In genomic region chr6:161373905-161374451, GRCh38 we compare ENCODE assay signal across 8 cellular contexts.
DNase-seq lines count a peak whose midpoint lies in the region; ATAC-seq and TF ChIP-seq lines count a peak whose summit lies in the region.

No MANE protein-coding gene starts in this region.

- H3K4me3 ChIP-seq in epithelial cell of proximal tubule (ENCODE audit: low read depth, low read length) = no peak overlapping the region

- no peaks in the 10 kb centered on the region for H3K9me3 Mint-ChIP-seq in activated CD8-positive, alpha-beta memory T cell treated with anti-CD3 and anti-CD28 coated beads, Interleukin-2, amount 10 ng/mL, durations not matched to agents 7 days and 5 days (ENCODE audit: low read depth)
- H3K9me3 Mint-ChIP-seq in naive B cell = no peaks in the 10 kb centered on the region
- H3K9me3 Mint-ChIP-seq in stimulated activated effector memory CD8-positive, alpha-beta T cell treated with anti-CD3 and anti-CD28 coated beads, Interleukin-12 subunit alpha, Interleukin-12 subunit beta, amount 100 ng/mL, for 72 hours = no peaks in the 10 kb centered on the region

- H3K4me3 Mint-ChIP-seq in activated CD8-positive, alpha-beta memory T cell treated with anti-CD3 and anti-CD28 coated beads, Interleukin-2, amount 10 ng/mL, durations not matched to agents 7 days and 5 days = no peak overlapping the region
- no peak overlapping the region for H3K4me3 Mint-ChIP-seq in naive B cell
- no peak overlapping the region for H3K4me3 Mint-ChIP-seq in stimulated activated effector memory CD8-positive, alpha-beta T cell treated with anti-CD3 and anti-CD28 coated beads, Interleukin-12 subunit alpha, Interleukin-12 subunit beta, amount 100 ng/mL, for 72 hours

- peak; percentile 95 for TF ChIP-seq CTCF in epithelial cell of proximal tubule (conservative IDR thresholded peaks at IDR 0.05; ENCODE audit: low read depth, low read length)

- H3K27ac Mint-ChIP-seq in activated CD8-positive, alpha-beta memory T cell treated with anti-CD3 and anti-CD28 coated beads, Interleukin-2, amount 10 ng/mL, durations not matched to agents 7 days and 5 days = no peak overlapping the region
- H3K27ac Mint-ChIP-seq in naive B cell = no peak overlapping the region
- H3K27ac Mint-ChIP-seq in stimulated activated effector memory CD8-positive, alpha-beta T cell treated with anti-CD3 and anti-CD28 coated beads, Interleukin-12 subunit alpha, Interleukin-12 subunit beta, amount 100 ng/mL, for 72 hours = no peak overlapping the region

- H3K4me1 Mint-ChIP-seq in activated CD8-positive, alpha-beta memory T cell treated with anti-CD3 and anti-CD28 coated beads, Interleukin-2, amount 10 ng/mL, durations not matched to agents 7 days and 5 days = no peaks in the 10 kb centered on the region
- H3K4me1 Mint-ChIP-seq in naive B cell = no peaks in the 10 kb centered on the region
- no peaks in the 10 kb centered on the region for H3K4me1 Mint-ChIP-seq in stimulated activated effector memory CD8-positive, alpha-beta T cell treated with anti-CD3 and anti-CD28 coated beads, Interleukin-12 subunit alpha, Interleukin-12 subunit beta, amount 100 ng/mL, for 72 hours

- H3K27me3 Mint-ChIP-seq in activated CD8-positive, alpha-beta memory T cell treated with anti-CD3 and anti-CD28 coated beads, Interleukin-2, amount 10 ng/mL, durations not matched to agents 7 days and 5 days = no peaks in the 10 kb centered on the region
- no peaks in the 10 kb centered on the region for H3K27me3 Mint-ChIP-seq in naive B cell

- ATAC-seq in HG02884 (IDR thresholded peaks at IDR 0.05; ENCODE audit: unreplicated experiment) = peak; percentile 35
- ATAC-seq in activated CD8-positive, alpha-beta memory T cell treated with anti-CD3 and anti-CD28 coated beads, Interleukin-2, amount 10 ng/mL, durations not matched to agents 7 days and 5 days = peak; percentile 57
- peak in 1 of 2 donors; percentile 24 for ATAC-seq in naive B cell (ENCODE audit: low read depth in 2 of 2)
- peak; percentile 42 for ATAC-seq in stimulated activated effector memory CD8-positive, alpha-beta T cell treated with anti-CD3 and anti-CD28 coated beads, Interleukin-12 subunit alpha, Interleukin-12 subunit beta, amount 100 ng/mL, for 72 hours

- DNase-seq in DMS79 treated with DMSO at 0.1 percent for 48 hours (lab: John Stamatoyannopoulos, UW) = peak; percentile 25
- DNase-seq in DMS79 (lab: John Stamatoyannopoulos, UW) = no peak
- peak; percentile 4 for DNase-seq in NCI-H774 (lab: John Stamatoyannopoulos, UW)
- peak; percentile 71 for DNase-seq in activated CD8-positive, alpha-beta memory T cell treated with anti-CD3 and anti-CD28 coated beads, Interleukin-2, amount 10 ng/mL, durations not matched to agents 7 days and 5 days
- DNase-seq in epithelial cell of proximal tubule (ENCODE audit: low read depth) = no peak
- peak; percentile 22 for DNase-seq in naive B cell
- peak; percentile 57 to 83 for DNase-seq in stimulated activated effector memory CD8-positive, alpha-beta T cell treated with anti-CD3 and anti-CD28 coated beads, Interleukin-12 subunit alpha, Interleukin-12 subunit beta, amount 100 ng/mL, for 72 hours (ENCODE audit: low spot score in 2 of 2)

- no peaks in the 10 kb centered on the region for H3K36me3 Mint-ChIP-seq in activated CD8-positive, alpha-beta memory T cell treated with anti-CD3 and anti-CD28 coated beads, Interleukin-2, amount 10 ng/mL, durations not matched to agents 7 days and 5 days
- H3K36me3 Mint-ChIP-seq in naive B cell = no peaks in the 10 kb centered on the region
- no peaks in the 10 kb centered on the region for H3K36me3 Mint-ChIP-seq in stimulated activated effector memory CD8-positive, alpha-beta T cell treated with anti-CD3 and anti-CD28 coated beads, Interleukin-12 subunit alpha, Interleukin-12 subunit beta, amount 100 ng/mL, for 72 hours

- CTCF ChIA-PET in activated CD8-positive, alpha-beta memory T cell treated with anti-CD3 and anti-CD28 coated beads, Interleukin-2, amount 10 ng/mL, durations not matched to agents 7 days and 5 days (lab: Charles Lee) = interaction anchor here (0.5 to 6.0 kb wide), 21 partner anchors 11 to 640 kb away, joined by 3 to 179 read pairs (median 3); no protein-coding TSS in a partner anchor

Comparison
In these comparisons a context has a peak if more than half of its experiments do, and no peak if none do; other contexts are left out.
1. DNase-seq: peak in DMS79 treated with DMSO at 0.1 percent for 48 hours (single experiment), NCI-H774 (single experiment), activated CD8-positive, alpha-beta memory T cell treated with anti-CD3 and anti-CD28 coated beads, Interleukin-2, amount 10 ng/mL, durations not matched to agents 7 days and 5 days (single experiment), naive B cell (single experiment) and stimulated activated effector memory CD8-positive, alpha-beta T cell treated with anti-CD3 and anti-CD28 coated beads, Interleukin-12 subunit alpha, Interleukin-12 subunit beta, amount 100 ng/mL, for 72 hours (2 of 2); none in DMS79 (single experiment) and epithelial cell of proximal tubule (single experiment).